In genomic region chr13:112726018-112726767, GRCh38 we compare ENCODE assay signal across 10 cellular contexts. TPM values are rescaled to one million over a fixed set of nuclear protein-coding genes. Genes with fewer than 3 reads are reported as not detected.
DNase-seq lines count a peak whose midpoint lies in the region; ATAC-seq and TF ChIP-seq lines count a peak whose summit lies in the region.
"Had no signal": no experiment of that assay in that cellular context is flagged by ENCODE, and none has a peak within 500 bp of the region (broad histone marks: within the 10 kb centered on the region; RNA-seq: fewer than 3 reads in every experiment).

No MANE protein-coding gene starts in this region.

- H2BK120ac ChIP-seq in neuronal stem cell (ENCODE audit: low read depth, low read length), result no peak overlapping the region

- no peak for TF ChIP-seq RAD21 in HCT116 (IDR thresholded peaks at IDR 0.05; ENCODE audit: low read depth)

- H3K4ac ChIP-seq in neuronal stem cell (ENCODE audit: low read length), result no peak overlapping the region

- peaks cover 23% of the 10 kb centered on the region for H3K4me1 Mint-ChIP-seq in activated naive CD8-positive, alpha-beta T cell treated with anti-CD3 and anti-CD28 coated beads, Interleukin-2, amount 50 U/mL, for 24 hours

- no peak overlapping the region for H2AFZ ChIP-seq in HCT116 (ENCODE audit: low read depth, low read length, poor library complexity, severe bottlenecking)
- H2AFZ ChIP-seq in neuronal stem cell (ENCODE audit: low read length), result peak overlapping the region; percentile 7
- H2AFZ ChIP-seq: GM23248 had no signal

- peak overlapping the region; percentile 43 for H3K9ac ChIP-seq in HCT116 (ENCODE audit: low read length)
- no peak overlapping the region for H3K9ac ChIP-seq in neuronal stem cell (ENCODE audit: low read depth, low read length, poor library complexity)
- H3K9ac ChIP-seq: GM23248 had no signal

- H3K36me3 ChIP-seq in HCT116 (ENCODE audit: control insufficient read depth in 1 of 2, insufficient read depth in 2 of 2, low read length in 2 of 2) (no peaks in the 10 kb centered on the region), neuronal stem cell (replicated peaks in 1 of 2; ENCODE audit: control insufficient read depth in 2 of 2, insufficient read depth in 2 of 2, low read length in 2 of 2) (no peaks in the 10 kb centered on the region)

- H3K4me3 Mint-ChIP-seq in activated naive CD8-positive, alpha-beta T cell treated with anti-CD3 and anti-CD28 coated beads, Interleukin-2, amount 50 U/mL, for 24 hours, result no peak overlapping the region

- H3K9me3 Mint-ChIP-seq in activated naive CD8-positive, alpha-beta T cell treated with anti-CD3 and anti-CD28 coated beads, Interleukin-2, amount 50 U/mL, for 24 hours, result no peaks in the 10 kb centered on the region
- H3K9me3 Mint-ChIP-seq: T-helper 1 cell treated with Interleukin-12 subunit alpha and Interleukin-12 subunit beta and Interleukin-4 antibody, amounts not matched to agents 30 μg/mL and 1 μg/mL, for 36 hours had no signal

- H4K8ac ChIP-seq in neuronal stem cell (ENCODE audit: low read depth, low read length), result no peak overlapping the region

- H3K9me3 ChIP-seq in HCT116 (ENCODE audit: control insufficient read depth in 1 of 2, insufficient read depth in 1 of 2, low read depth in 1 of 2, low read length in 2 of 2) (no peaks in the 10 kb centered on the region), neuronal stem cell (replicated peaks in 1 of 2; ENCODE audit: control insufficient read depth in 2 of 2, insufficient read depth in 1 of 2, low read depth in 1 of 2, low read length in 2 of 2) (no peaks in the 10 kb centered on the region)

- POLR2A ChIA-PET in HCT116 (lab: Charles Lee), result no interaction called here

- peak overlapping the region; percentile 28 for H3K23ac ChIP-seq in neuronal stem cell (ENCODE audit: low read depth, low read length, poor library complexity)

- intact Hi-C loops in HCT116 (cut with micrococcal nuclease), result no loop called here

- H3K4me3 ChIP-seq in HCT116 (replicated peaks in 1 of 2; ENCODE audit: low read depth in 1 of 2, low read length in 2 of 2) (peak overlapping the region in 1 of 2 experiments; percentile 49; a peak in 2 of 4 replicates), neuronal stem cell (ENCODE audit: low read length in 2 of 2) (peak overlapping the region in 1 of 2 donors; percentile 13)
- H3K4me3 ChIP-seq: GM23248 had no signal

- H4K20me1 ChIP-seq in HCT116 (ENCODE audit: insufficient read depth), result no peaks in the 10 kb centered on the region

- no peak for TF ChIP-seq CTCF in HCT116 (IDR thresholded peaks at IDR 0.05 in 2 of 3, conservative IDR thresholded peaks at IDR 0.05 in 1 of 3; ENCODE audit: borderline replicate concordance in 1 of 3, insufficient read depth in 1 of 3, low read depth in 2 of 3, low read length in 2 of 3)

- H2BK5ac ChIP-seq in neuronal stem cell (ENCODE audit: low read length), result peak overlapping the region; percentile 7

- no peak overlapping the region for H3K27ac Mint-ChIP-seq in activated naive CD8-positive, alpha-beta T cell treated with anti-CD3 and anti-CD28 coated beads, Interleukin-2, amount 50 U/mL, for 24 hours

- peak overlapping the region; percentile 73 for H3K4me2 ChIP-seq in HCT116 (ENCODE audit: low read length)
- H3K4me2 ChIP-seq in neuronal stem cell (ENCODE audit: insufficient read depth, low read length, poor library complexity, severe bottlenecking), result no peak overlapping the region

- peaks cover 59% of the 10 kb centered on the region for H3K79me2 ChIP-seq in HCT116 (ENCODE audit: insufficient read depth, low read length)

- RAD21 ChIA-PET in HCT116 (lab: Charles Lee; ENCODE audit: low non-redundant PET in 1 of 2, low total read pairs in 2 of 2, uncharacterized antibody in 2 of 2, unreplicated experiment in 2 of 2), result no interaction called here

- BruUV-seq in HCT116 (replicated peaks; lab: Mats Ljungman, UMichigan), result no TSS peak

- H3K9me2 ChIP-seq in HCT116 (ENCODE audit: insufficient read depth), result no peaks in the 10 kb centered on the region

- H3K18ac ChIP-seq in neuronal stem cell (ENCODE audit: low read length), result peak overlapping the region; percentile 95

- H2BK15ac ChIP-seq in neuronal stem cell (ENCODE audit: low read length), result peak overlapping the region; percentile 28

- CTCF ChIA-PET in HCT116 (lab: Charles Lee), result no interaction called here

- peak overlapping the region; percentile 76 for H3K14ac ChIP-seq in neuronal stem cell (ENCODE audit: low read length)

- peak overlapping the region; percentile 86 for H2AK5ac ChIP-seq in neuronal stem cell (ENCODE audit: low read depth, low read length)

- DNase-seq in NCI-H345 (lab: John Stamatoyannopoulos, UW) (peak; percentile 90), NCI-H345 treated with DMSO at 0.1 percent for 48 hours (lab: John Stamatoyannopoulos, UW; ENCODE audit: unreplicated experiment) (no peak), HCT116 (ENCODE audit: low read depth, low spot score) (no peak), neuronal stem cell (ENCODE audit: low spot score) (no peak), NCI-H526 treated with DMSO at 0.1 percent for 48 hours (lab: John Stamatoyannopoulos, UW) (no peak), OCI-M2 (lab: John Stamatoyannopoulos, UW; ENCODE audit: unreplicated experiment) (no peak)
- DNase-seq in activated naive CD8-positive, alpha-beta T cell treated with anti-CD3 and anti-CD28 coated beads, Interleukin-2, amount 50 U/mL, for 24 hours, result no peak
- DNase-seq: GM23248 had no signal

- ATAC-seq in HCT116 (peak; percentile 17), HG03196 (IDR thresholded peaks at IDR 0.05; ENCODE audit: unreplicated experiment) (no peak)
- peak; percentile 16 for ATAC-seq in activated naive CD8-positive, alpha-beta T cell treated with anti-CD3 and anti-CD28 coated beads, Interleukin-2, amount 50 U/mL, for 24 hours

- H4K91ac ChIP-seq in neuronal stem cell (ENCODE audit: low read depth, low read length, poor library complexity), result peak overlapping the region; percentile 27

- H3K4me1 ChIP-seq in HCT116 (ENCODE audit: control insufficient read depth in 1 of 2, insufficient read depth in 2 of 2, low read length in 2 of 2) (peaks cover 51 to 59% of the 10 kb centered on the region in 2 experiments), neuronal stem cell (ENCODE audit: control insufficient read depth in 2 of 2, insufficient read depth in 1 of 2, low read depth in 1 of 2, low read length in 2 of 2) (peaks cover 13 to 22% of the 10 kb centered on the region in 2 donors)

- no peaks in the 10 kb centered on the region for H3K27me3 Mint-ChIP-seq in activated naive CD8-positive, alpha-beta T cell treated with anti-CD3 and anti-CD28 coated beads, Interleukin-2, amount 50 U/mL, for 24 hours

- H3K27me3 ChIP-seq in HCT116 (ENCODE audit: insufficient read depth, low read length) (no peaks in the 10 kb centered on the region), neuronal stem cell (ENCODE audit: control insufficient read depth in 3 of 3, insufficient read depth in 3 of 3, low read depth in 1 of 3, low read length in 3 of 3) (no peaks in the 10 kb centered on the region)

- H3K36me3 Mint-ChIP-seq in activated naive CD8-positive, alpha-beta T cell treated with anti-CD3 and anti-CD28 coated beads, Interleukin-2, amount 50 U/mL, for 24 hours (ENCODE audit: low read depth), result no peaks in the 10 kb centered on the region

- no peak for TF ChIP-seq POLR2A in HCT116 (IDR thresholded peaks at IDR 0.05; ENCODE audit: borderline replicate concordance, extremely low read depth, insufficient read depth, insufficient read length)

- H3K27ac ChIP-seq in HCT116 (ENCODE audit: low read depth, low read length) (peak overlapping the region; percentile 78), neuronal stem cell (replicated peaks; ENCODE audit: low read length) (no peak overlapping the region)
- H3K27ac ChIP-seq: GM23248 had no signal

- no CpG with 5 or more reads among the region's 17 CpGs for WGBS in neuronal stem cell (ENCODE audit: extremely low coverage in 2 of 2, insufficient read length in 2 of 2, insufficient replicate concordance in 1 of 2), 2 donors

- H3K79me1 ChIP-seq in neuronal stem cell (ENCODE audit: low read depth, low read length), result peaks cover 30% of the 10 kb centered on the region

- peak overlapping the region; percentile 85 for H2BK12ac ChIP-seq in neuronal stem cell (ENCODE audit: low read length)

TF ChIP-seq in HCT116, 20 proteins besides CTCF, POLR2A, EP300 and RAD21:
- no peak for TF ChIP-seq EZH2 (IDR thresholded peaks at IDR 0.05)
- no peak for TF ChIP-seq REST (IDR thresholded peaks at IDR 0.05; ENCODE audit: low read depth)
- TF ChIP-seq POLR2AphosphoS5 (IDR thresholded peaks at IDR 0.05; ENCODE audit: low read depth, low read length), result no peak
- TF ChIP-seq ZNF274 (IDR thresholded peaks at IDR 0.05; ENCODE audit: low read depth, low read length), result no peak

RNA-seq across cellular contexts. Expression of gene ATP11A, which starts 36.4 kb away (rescaled TPM):
- 80.4 TPM for total RNA-seq in HCT116 (2021; ENCODE audit: unreplicated experiment)
- polyA plus RNA-seq in HCT116 (2012), result 31.7 and 37.4 TPM in 2 replicates
- 22.9 TPM for polyA plus RNA-seq in neuronal stem cell (2013, experiment 1 of 2)
- polyA plus RNA-seq in neuronal stem cell (2013, experiment 2 of 2), result 23.4 TPM
